In genomic region chr5:139341689-139342422, GRCh38 we compare ENCODE assay signal across 1 cellular context.
TF ChIP-seq lines count a peak whose summit lies in the region.

Gene PAIP2 (plus strand): TSS chr5:139341854. CDS start chr5:139363785, 21,931 bp downstream.

TF ChIP-seq in K562, 482 proteins besides CTCF, POLR2A, EP300 and RAD21 (continued from another document):
- TF ChIP-seq USF1 (CRISPR knock-in tag; IDR thresholded peaks at IDR 0.05) (peak; percentile 91), POLR2G (IDR thresholded peaks at IDR 0.05; ENCODE audit: low read depth, low read length) (peak; percentile 98), HDAC2 (IDR thresholded peaks at IDR 0.05) (peak; percentile 54; the same call in 1 of the 2 replicates), HDAC8 (tag; IDR thresholded peaks at IDR 0.05) (peak; percentile 74), ARID2 (IDR thresholded peaks at IDR 0.05) (no peak; the same call in 1 of the 2 replicates), ETV6 (IDR thresholded peaks at IDR 0.05; ENCODE audit: borderline replicate concordance in 1 of 2, low read depth in 2 of 2, low read length in 1 of 2) (no peak), ETV6 (CRISPR knock-in tag; IDR thresholded peaks at IDR 0.05; ENCODE audit: borderline replicate concordance) (0 out of 2 replicates have a peak, but pooled peaks have one; percentile 83), WHSC1 (IDR thresholded peaks at IDR 0.05; ENCODE audit: low read length) (no peak), PHB (CRISPR knock-in tag; IDR thresholded peaks at IDR 0.05) (0 out of 2 replicates have a peak, but pooled peaks have one; percentile 83), LCOR (CRISPR knock-in tag; IDR thresholded peaks at IDR 0.05) (no peak; the same call in 1 of the 2 replicates), EHMT2 (IDR thresholded peaks at IDR 0.05) (no peak), THRAP3 (IDR thresholded peaks at IDR 0.05; ENCODE audit: borderline replicate concordance) (no peak), TCF7 (IDR thresholded peaks at IDR 0.05; ENCODE audit: borderline replicate concordance) (no peak), HMG20B (CRISPR knock-in tag; IDR thresholded peaks at IDR 0.05) (no peak), NR0B1 (IDR thresholded peaks at IDR 0.05; ENCODE audit: partially characterized antibody) (no peak), MEF2D (tag; conservative IDR thresholded peaks at IDR 0.05; ENCODE audit: low read depth) (0 out of 2 replicates have a peak, but pooled peaks have one; percentile 33), NCOA2 (IDR thresholded peaks at IDR 0.05; ENCODE audit: partially characterized antibody in 2 of 2) (no peak)
TF ChIP-seq in K562: peak in this region for 178.
